Comparison of ENCODE assay signal across 19 cellular contexts in genomic region chr7:119596651-119597050, GRCh38.
DNase-seq lines count a peak whose midpoint lies in the region; ATAC-seq and TF ChIP-seq lines count a peak whose summit lies in the region.
"Had no signal": no experiment of that assay in that cellular context is flagged by ENCODE, and none has a peak within 500 bp of the region (broad histone marks: within the 10 kb centered on the region; RNA-seq: fewer than 3 reads in every experiment).

No MANE protein-coding gene starts in this region.

- no peak overlapping the region for H2BK5ac ChIP-seq in mesenchymal stem cell (ENCODE audit: low read depth, low read length, poor library complexity, severe bottlenecking)

- H2BK120ac ChIP-seq in mesenchymal stem cell (ENCODE audit: low read depth, low read length) = no peak overlapping the region

- H2BK15ac ChIP-seq in mesenchymal stem cell (ENCODE audit: low read depth, poor library complexity, severe bottlenecking) = no peak overlapping the region

- H3K4me2 ChIP-seq in mesenchymal stem cell (ENCODE audit: low read length, poor library complexity, severe bottlenecking) = no peak overlapping the region
- H3K4me2 ChIP-seq: A549 had no signal

- no peak overlapping the region for H3K14ac ChIP-seq in mesenchymal stem cell (ENCODE audit: low read length in 2 of 2)

- no peaks in the 10 kb centered on the region for H3K27me3 ChIP-seq in mesenchymal stem cell (ENCODE audit: control insufficient read depth in 1 of 2, insufficient read depth in 1 of 2, low read length in 2 of 2)

- WGBS in mesenchymal stem cell = 67% methylated on average over 1 of the region's 1 CpG

- H3K18ac ChIP-seq in mesenchymal stem cell (ENCODE audit: low read depth in 1 of 2, low read length in 2 of 2) = no peak overlapping the region

- H4K8ac ChIP-seq in mesenchymal stem cell (ENCODE audit: low read length) = no peak overlapping the region

- no peak overlapping the region for H3K9ac ChIP-seq in mesenchymal stem cell (ENCODE audit: low read length)

- H3K79me1 ChIP-seq in mesenchymal stem cell (replicated peaks; ENCODE audit: low read length, poor library complexity, severe bottlenecking) = no peaks in the 10 kb centered on the region

- H3K27ac ChIP-seq in mesenchymal stem cell (ENCODE audit: low read length, poor library complexity, severe bottlenecking) = no peak overlapping the region
- H3K27ac ChIP-seq: 22Rv1, A549, C4-2B had no signal

- TF ChIP-seq CTCF in fibroblast of villous mesenchyme (IDR thresholded peaks at IDR 0.05; ENCODE audit: insufficient read depth, low read depth, low read length) = no peak

- no peak overlapping the region for H2AK5ac ChIP-seq in mesenchymal stem cell (ENCODE audit: low read length, severe bottlenecking)

- no peaks in the 10 kb centered on the region for H3K9me3 ChIP-seq in mesenchymal stem cell (ENCODE audit: control insufficient read depth, low read length)
- H3K9me3 ChIP-seq: A549 had no signal

- ATAC-seq in GM18519 (IDR thresholded peaks at IDR 0.05; ENCODE audit: low FRiP score, unreplicated experiment) (no peak), HG02610 (IDR thresholded peaks at IDR 0.05; ENCODE audit: unreplicated experiment) (no peak)
- ATAC-seq: A549, HCT116 had no signal

- DNase-seq in NCI-H226 = peak; percentile 61
- DNase-seq in amniotic epithelial cell (ENCODE audit: low read depth) = peak; percentile 66
- DNase-seq in fibroblast of villous mesenchyme (ENCODE audit: low read depth) = peak; percentile 10
- DNase-seq in mesenchymal stem cell = peak; percentile 57
- DNase-seq in NCI-H187 treated with DMSO at 0.1 percent for 48 hours (lab: John Stamatoyannopoulos, UW) = no peak
- DNase-seq: AML-193; CD4-positive, alpha-beta T cell; DMS153; DMS79; GDM1; GOT3; H7; HFFc6 had no signal

- no peak overlapping the region for H3K4ac ChIP-seq in mesenchymal stem cell (ENCODE audit: low read depth in 1 of 2, low read length in 2 of 2)

- H2BK12ac ChIP-seq in mesenchymal stem cell (ENCODE audit: low read length in 2 of 2) = no peak overlapping the region

- H3K4me1 ChIP-seq in mesenchymal stem cell (ENCODE audit: control insufficient read depth, insufficient read depth, low read depth, low read length) = no peaks in the 10 kb centered on the region
- H3K4me1 ChIP-seq: A549 had no signal

- no peaks in the 10 kb centered on the region for H3K36me3 ChIP-seq in mesenchymal stem cell (ENCODE audit: control insufficient read depth in 1 of 2, insufficient read depth in 2 of 2, low read depth in 1 of 2, low read length in 2 of 2)

- H4K91ac ChIP-seq in mesenchymal stem cell (ENCODE audit: low read length) = no peak overlapping the region

- H3K4me3 ChIP-seq in fibroblast of villous mesenchyme (ENCODE audit: low read depth, low read length) (no peak overlapping the region), mesenchymal stem cell (ENCODE audit: insufficient read depth in 1 of 2, low read depth in 1 of 2, low read length in 2 of 2) (no peak overlapping the region)
- H3K4me3 ChIP-seq: A549 had no signal

- H2AFZ ChIP-seq in mesenchymal stem cell (ENCODE audit: low read depth, low read length) = no peak overlapping the region

- no peak overlapping the region for H3K23ac ChIP-seq in mesenchymal stem cell (ENCODE audit: low read length in 2 of 2)
